16 cellular contexts compared by ENCODE assay signal in genomic region chr16:87304951-87305350, GRCh38. TPM values are rescaled to one million over a fixed set of nuclear protein-coding genes. Genes with fewer than 3 reads are reported as not detected.
DNase-seq lines count a peak whose midpoint lies in the region; ATAC-seq, FAIRE-seq and TF ChIP-seq lines count a peak whose summit lies in the region.
"Had no signal": no experiment of that assay in that cellular context is flagged by ENCODE, and none has a peak within 500 bp of the region (broad histone marks: within the 10 kb centered on the region; RNA-seq: fewer than 3 reads in every experiment).

No MANE protein-coding gene starts in this region.

- H3K9ac ChIP-seq in BLaER1 (no peak overlapping the region), H1 (replicated peaks in 1 of 4; ENCODE audit: extremely low read depth in 1 of 4, low read depth in 3 of 4, low read length in 3 of 4) (no peak overlapping the region)

- H3K56ac ChIP-seq in H1 (replicated peaks; ENCODE audit: insufficient read length, low read depth, low read length) = no peak overlapping the region

- H2BK12ac ChIP-seq in H1 (ENCODE audit: low read depth, low read length) = no peak overlapping the region

- no peak overlapping the region for H3K18ac ChIP-seq in H1 (ENCODE audit: extremely low read depth, low read length)

- no peak overlapping the region for H2BK15ac ChIP-seq in H1 (ENCODE audit: low read length)

- H3K27ac ChIP-seq in BLaER1 (no peak overlapping the region), H1 (ENCODE audit: low read depth, low read length) (no peak overlapping the region), tibial nerve (no peak overlapping the region)
- H3K27ac ChIP-seq: sigmoid colon, SJCRH30 had no signal

- TF ChIP-seq EP300 in H1 (IDR thresholded peaks at IDR 0.05; ENCODE audit: borderline replicate concordance in 1 of 2, low read depth in 2 of 2, low read length in 2 of 2) (no peak), tibial nerve (IDR thresholded peaks at IDR 0.05) (no peak)

- no peaks in the 10 kb centered on the region for H3K27me3 ChIP-seq in BLaER1
- no peaks in the 10 kb centered on the region for H3K27me3 ChIP-seq in H7 (ENCODE audit: control insufficient read depth, insufficient read depth, low read length)
- H3K27me3 ChIP-seq in H1 (replicated peaks in 1 of 4; ENCODE audit: control insufficient read depth in 3 of 4, extremely low read depth in 1 of 4, insufficient read depth in 3 of 4, low read length in 3 of 4) = no peaks in the 10 kb centered on the region
- no peaks in the 10 kb centered on the region for H3K27me3 ChIP-seq in tibial nerve
- H3K27me3 ChIP-seq: SJCRH30 had no signal

- TF ChIP-seq POLR2A in H1 (IDR thresholded peaks at IDR 0.05; ENCODE audit: control extremely low read depth in 1 of 2, low read depth in 2 of 2, low read length in 2 of 2) (no peak), tibial nerve (IDR thresholded peaks at IDR 0.05) (no peak)

- FAIRE-seq in H1 (lab: Jason Lieb, UNC) = no peak
- FAIRE-seq: keratinocyte had no signal

- no peaks in the 10 kb centered on the region for H3K79me1 ChIP-seq in H1 (ENCODE audit: low read depth, low read length)

- no peak overlapping the region for H4K5ac ChIP-seq in H1 (ENCODE audit: insufficient read length, low read depth, low read length)

- H4K8ac ChIP-seq in H1 (ENCODE audit: extremely low read depth, insufficient read depth, low read length) = no peak overlapping the region; the same call in 1 of the 2 replicates

- no peak overlapping the region for H3K4ac ChIP-seq in H1 (replicated peaks; ENCODE audit: insufficient read length, low read depth, low read length)

- peak overlapping the region; percentile 69 for H3K4me2 ChIP-seq in BLaER1
- no peak overlapping the region for H3K4me2 ChIP-seq in H1 (ENCODE audit: insufficient read depth in 1 of 2, low read depth in 2 of 2, low read length in 2 of 2)

- no peaks in the 10 kb centered on the region for H3K79me2 ChIP-seq in H1 (ENCODE audit: control insufficient read depth in 1 of 2, insufficient read depth in 2 of 2, low read length in 2 of 2)

- H3K9me3 ChIP-seq in BLaER1 (peaks cover 11% of the 10 kb centered on the region), H1 (ENCODE audit: insufficient read depth in 2 of 2, low read depth in 1 of 2, low read length in 1 of 2) (peaks cover 0 to 5% of the 10 kb centered on the region in 2 experiments; a peak in 1 of 4 replicates), tibial nerve (peaks cover 0 to 12% (median 0%) of the 10 kb centered on the region in 4 donors)
- H3K9me3 ChIP-seq: sigmoid colon, SJCRH30 had no signal

- POLR2A ChIA-PET in H1 (lab: Charles Lee; ENCODE audit: partially characterized antibody) = interaction anchor here (1.2 kb wide), 2 partner anchors 8 to 12 kb away, joined by 3 to 4 read pairs; partner anchors contain the start of gene C16orf95

- H3K23ac ChIP-seq in H1 (ENCODE audit: insufficient read length) = no peak overlapping the region

- no peak for ATAC-seq in HG03342 (IDR thresholded peaks at IDR 0.05; ENCODE audit: unreplicated experiment)
- ATAC-seq: activated CD8-positive, alpha-beta memory T cell treated with anti-CD3 and anti-CD28 coated beads, Interleukin-2, amount 10 ng/mL, durations not matched to agents 7 days and 5 days had no signal

- H2BK120ac ChIP-seq in H1 (replicated peaks; ENCODE audit: low read depth, low read length) = no peak overlapping the region

- no peak for TF ChIP-seq CTCF in H1 (IDR thresholded peaks at IDR 0.05; ENCODE audit: control extremely low read depth in 1 of 3, insufficient read depth in 1 of 3, low read depth in 1 of 3, low read length in 3 of 3)
- TF ChIP-seq CTCF in tibial nerve (IDR thresholded peaks at IDR 0.05) = no peak

- H4K91ac ChIP-seq in H1 (replicated peaks; ENCODE audit: insufficient read length, low read length) = peak overlapping the region; percentile 84

- H3K14ac ChIP-seq in H1 (ENCODE audit: insufficient read length) = no peak overlapping the region

- 0 out of 2 replicates have a peak, but pooled peaks cover 8% of the 10 kb centered on the region for H3K36me3 ChIP-seq in BLaER1
- no peaks in the 10 kb centered on the region; the same call in 1 of the 2 replicates for H3K36me3 ChIP-seq in H7 (replicated peaks; ENCODE audit: control insufficient read depth, insufficient read depth, low read length)
- H3K36me3 ChIP-seq in H1 (ENCODE audit: control insufficient read depth in 2 of 4, insufficient read depth in 4 of 4, low read length in 3 of 4) = 0 out of 8 replicates have a peak, but pooled peaks cover 0 to 2% (median 0%) of the 10 kb centered on the region in 4 experiments
- peaks cover 0 to 18% (median 0%) of the 10 kb centered on the region in 3 donors for H3K36me3 ChIP-seq in tibial nerve
- H3K36me3 ChIP-seq: sigmoid colon, SJCRH30 had no signal

- H2AFZ ChIP-seq in H1 (ENCODE audit: low read length) = no peak overlapping the region

- H3K4me3 ChIP-seq in BLaER1 (no peak overlapping the region), H7 (ENCODE audit: insufficient read depth, low read depth, low read length) (no peak overlapping the region), H1 (ENCODE audit: extremely low read depth in 1 of 4, insufficient read depth in 2 of 4, low read depth in 3 of 4, low read length in 4 of 4) (no peak overlapping the region), tibial nerve (no peak overlapping the region)
- H3K4me3 ChIP-seq: lung, sigmoid colon, SJCRH30 had no signal

- H3K4me1 ChIP-seq in BLaER1 (peaks cover 30% of the 10 kb centered on the region), H1 (replicated peaks in 1 of 4; ENCODE audit: control insufficient read depth in 3 of 4, insufficient read depth in 4 of 4, low read length in 3 of 4) (peaks cover 0 to 6% (median 0%) of the 10 kb centered on the region in 4 experiments; a peak in 1 of 7 replicates), tibial nerve (no peaks in the 10 kb centered on the region)
- H3K4me1 ChIP-seq: sigmoid colon, SJCRH30 had no signal

- no peak for TF ChIP-seq RAD21 in H1 (IDR thresholded peaks at IDR 0.05 in 1 of 2, conservative IDR thresholded peaks at IDR 0.05 in 1 of 2; ENCODE audit: low read depth in 2 of 2, low read length in 2 of 2)

- H2BK5ac ChIP-seq in H1 (ENCODE audit: low read depth, low read length) = no peak overlapping the region

- CTCF ChIA-PET in H1 (lab: Charles Lee; ENCODE audit: partially characterized antibody) = interaction anchor here (0.6 to 1.8 kb wide), 3 partner anchors 10 to 431 kb away, joined by 3 to 6 read pairs (median 4); no protein-coding TSS in a partner anchor

- no peak overlapping the region for H2BK20ac ChIP-seq in H1 (ENCODE audit: low read length)

- no peak overlapping the region for H2AK5ac ChIP-seq in H1 (ENCODE audit: low read depth, low read length)

- peak; percentile 48 for DNase-seq in H7
- DNase-seq in SKM-1 (lab: John Stamatoyannopoulos, UW; ENCODE audit: unreplicated experiment) = peak; percentile 35
- DNase-seq in H1 (ENCODE audit: low read depth in 1 of 2, low spot score in 2 of 2) = no peak
- DNase-seq in DMS153 treated with DMSO at 0.1 percent for 48 hours (lab: John Stamatoyannopoulos, UW; ENCODE audit: unreplicated experiment) = no peak
- DNase-seq in tibial nerve (ENCODE audit: low spot score in 2 of 2) = no peak
- DNase-seq: activated CD4-positive, alpha-beta T cell treated with anti-CD3 and anti-CD28 coated beads for 1 hour; activated CD8-positive, alpha-beta memory T cell treated with anti-CD3 and anti-CD28 coated beads, Interleukin-2, amount 10 ng/mL, durations not matched to agents 7 days and 5 days; CD4-positive, alpha-beta T cell; NCI-H1417 treated with DMSO at 0.1 percent for 48 hours; sigmoid colon; SJCRH30; T-helper 9 cell had no signal

- H3K23me2 ChIP-seq in H1 (ENCODE audit: low read depth, low read length) = no peaks in the 10 kb centered on the region

- H4K20me1 ChIP-seq in BLaER1 = no peaks in the 10 kb centered on the region
- H4K20me1 ChIP-seq in H1 (replicated peaks in 1 of 2; ENCODE audit: control insufficient read depth in 1 of 2, insufficient read depth in 2 of 2, low read length in 2 of 2) = peaks cover 0 to 2% of the 10 kb centered on the region in 2 experiments

- 78% methylated on average over 10 of the region's 10 CpGs; no CpG with 5 or more reads in 1 of the 2 experiments for WGBS in H1 (ENCODE audit: extremely low coverage in 1 of 2, insufficient coverage in 1 of 2, insufficient read length in 1 of 2, insufficient replicate concordance in 2 of 2, low coverage in 1 of 2, low lambda C conversion rate in 2 of 2, missing lambda C conversion rate in 1 of 2), 2 experiments
- WGBS in tibial nerve, 2 donors = 59 to 61% methylated on average over 10 of the region's 10 CpGs

TF ChIP-seq in H1, 55 proteins besides CTCF, POLR2A, EP300 and RAD21 (continues in another document):
- TF ChIP-seq ATF3 (IDR thresholded peaks at IDR 0.05; ENCODE audit: insufficient read depth, low read depth, low read length) (no peak), E2F6 (IDR thresholded peaks at IDR 0.05) (no peak), EGR1 (IDR thresholded peaks at IDR 0.05; ENCODE audit: borderline replicate concordance, low read depth, low read length) (no peak), MAFK (IDR thresholded peaks at IDR 0.05; ENCODE audit: low read depth, low read length) (no peak), BRCA1 (IDR thresholded peaks at IDR 0.05; ENCODE audit: low read depth, low read length) (no peak), GABPA (IDR thresholded peaks at IDR 0.05; ENCODE audit: borderline replicate concordance, insufficient read depth, low read length) (no peak)

RNA-seq across cellular contexts. Expression of gene C16orf95, which starts 12.2 kb away (rescaled TPM):
- total RNA-seq in H7 (2014; rRNA removed; shearing (Covaris generic)) = 4.4 and 5.1 TPM in 2 replicates
- total RNA-seq in H1 (2021; fragmentation: NEBNext Ultra II Directional; extraction: Animal tissue kit (Norgen Biotek cat#: 25700)) = 5.4 and 6.0 TPM in 2 replicates
- polyA plus RNA-seq in H1 (2011; rRNA removed) = 5.0 and 8.4 TPM in 2 replicates
- 4.1 TPM for polyA plus RNA-seq in H1 (2011; cell fraction: cytosol; rRNA removed)
- 4.6 TPM for polyA plus RNA-seq in H1 (2011; cell fraction: nucleus; rRNA removed)
- 3.8 to 6.0 TPM (median 4.6 TPM) in 4 replicates for polyA plus RNA-seq in H1 (2012, experiment 1 of 2)
- polyA plus RNA-seq in H1 (2012, experiment 2 of 2) = 6.0 TPM
- polyA plus RNA-seq in H1 (2013, experiment 1 of 2) = 4.1 TPM
- 4.7 TPM for polyA plus RNA-seq in H1 (2013, experiment 2 of 2)
- polyA minus RNA-seq in H1 (2011; rRNA and poly(A)+ RNA removed) = 1.6 and 2.3 TPM in 2 replicates
- polyA minus RNA-seq in H1 (2011; cell fraction: cytosol; rRNA and poly(A)+ RNA removed) = 2.8 TPM
- 4.9 TPM for polyA minus RNA-seq in H1 (2011; cell fraction: nucleus; rRNA and poly(A)+ RNA removed)
- 1 to 10 TPM in 3 of 4 donors, under 1 TPM in 1; 0.44 to 9.8 (median 2.6) TPM for total RNA-seq in tibial nerve

Comparison
In these comparisons a context has a peak if more than half of its experiments do, and no peak if none do; other contexts are left out.
1. DNase-seq: peak in H7 (single experiment) and SKM-1 (single experiment); none in H1 (0 of 2), DMS153 treated with DMSO at 0.1 percent for 48 hours (single experiment) and tibial nerve (0 of 2).